Comparison of ENCODE assay signal across 31 cellular contexts in genomic region chr18:24540896-24541295, GRCh38.
"Had no signal": no experiment of that assay in that cellular context is flagged by ENCODE, and none has a peak within 500 bp of the region (broad histone marks: within the 10 kb centered on the region; RNA-seq: fewer than 3 reads in every experiment).

No MANE protein-coding gene starts in this region.

- H3K4me1 Mint-ChIP-seq: activated B cell treated with CpG ODN at 0.5 μM for 24 hours; activated naive CD4-positive, alpha-beta T cell treated with anti-CD3 and anti-CD28 coated beads, Interleukin-2, amount 10 ng/mL, durations not matched to agents 7 days and 5 days; activated naive CD8-positive, alpha-beta T cell treated with anti-CD3 and anti-CD28 coated beads, Interleukin-2, amount 10 ng/mL, durations not matched to agents 7 days and 5 days had no signal

- H3K36me3 ChIP-seq: colonic mucosa, gastrocnemius medialis, heart left ventricle had no signal

- H3K9me3 Mint-ChIP-seq: activated B cell treated with CpG ODN at 0.5 μM for 24 hours; activated CD8-positive, alpha-beta T cell treated with anti-CD3 and anti-CD28 coated beads for 36 hours; activated naive CD4-positive, alpha-beta T cell treated with anti-CD3 and anti-CD28 coated beads, Interleukin-2, amount 10 ng/mL, durations not matched to agents 7 days and 5 days; activated naive CD4-positive, alpha-beta T cell treated with anti-CD3 and anti-CD28 coated beads, Interleukin-2, amount 50 U/mL, for 72 hours; activated naive CD8-positive, alpha-beta T cell treated with anti-CD3 and anti-CD28 coated beads, Interleukin-2, amount 10 ng/mL, durations not matched to agents 7 days and 5 days; activated T-cell treated with anti-CD3 and anti-CD28 coated beads, Interleukin-2, amount 50 U/mL, for 4 hours; activated T-helper 2 cell treated with anti-CD3 and anti-CD28 coated beads, Interferon-gamma antibody, Interleukin-2, Interleukin-4, amounts not matched to agents 10 μg/mL and 5 μg/mL and 100 μg/mL, durations not matched to agents 14 hours and 24 hours and 36 hours; endodermal cell; T-helper 2 cell treated with Interferon-gamma antibody and Interleukin-4, amounts not matched to agents 5 μg/mL and 100 μg/mL, for 36 hours had no signal

- H3K4me1 ChIP-seq: body of pancreas, colonic mucosa, foreskin keratinocyte, gastrocnemius medialis, heart left ventricle had no signal

- H3K27ac Mint-ChIP-seq: activated B cell treated with CpG ODN at 0.5 μM for 24 hours; activated CD8-positive, alpha-beta T cell treated with anti-CD3 and anti-CD28 coated beads for 36 hours; activated naive CD4-positive, alpha-beta T cell treated with anti-CD3 and anti-CD28 coated beads, Interleukin-2, amount 10 ng/mL, durations not matched to agents 7 days and 5 days; activated naive CD4-positive, alpha-beta T cell treated with anti-CD3 and anti-CD28 coated beads, Interleukin-2, amount 50 U/mL, for 72 hours; activated naive CD8-positive, alpha-beta T cell treated with anti-CD3 and anti-CD28 coated beads, Interleukin-2, amount 10 ng/mL, durations not matched to agents 7 days and 5 days; activated T-helper 2 cell treated with anti-CD3 and anti-CD28 coated beads, Interferon-gamma antibody, Interleukin-2, Interleukin-4, amounts not matched to agents 10 μg/mL and 5 μg/mL and 100 μg/mL, durations not matched to agents 14 hours and 24 hours and 36 hours; endodermal cell; T-helper 17 cell; T-helper 2 cell treated with Interferon-gamma antibody and Interleukin-4, amounts not matched to agents 5 μg/mL and 100 μg/mL, for 36 hours had no signal

- H3K9me3 ChIP-seq: body of pancreas, colonic mucosa, gastrocnemius medialis, heart left ventricle had no signal

- H3K27me3 Mint-ChIP-seq: activated CD8-positive, alpha-beta T cell treated with anti-CD3 and anti-CD28 coated beads for 36 hours had no signal

- H3K4me3 ChIP-seq: body of pancreas, colonic mucosa, gastrocnemius medialis, heart left ventricle had no signal

- ATAC-seq: activated CD4-positive, CD25-positive, alpha-beta regulatory T cell treated with anti-CD3 and anti-CD28 coated beads, Interleukin-2, amount 50 U/mL, for 24 hours; activated CD8-positive, alpha-beta T cell treated with anti-CD3 and anti-CD28 coated beads for 36 hours; activated naive CD4-positive, alpha-beta T cell treated with anti-CD3 and anti-CD28 coated beads, Interleukin-2, amount 50 U/mL, for 72 hours; activated T-cell treated with anti-CD3 and anti-CD28 coated beads, Interleukin-2, amount 50 U/mL, for 4 hours; body of pancreas; esophagus mucosa; foreskin keratinocyte; gastrocnemius medialis; heart left ventricle; T-helper 17 cell had no signal

- H3K4me3 Mint-ChIP-seq: activated B cell treated with CpG ODN at 0.5 μM for 24 hours; activated CD8-positive, alpha-beta T cell treated with anti-CD3 and anti-CD28 coated beads for 36 hours; activated naive CD4-positive, alpha-beta T cell treated with anti-CD3 and anti-CD28 coated beads, Interleukin-2, amount 10 ng/mL, durations not matched to agents 7 days and 5 days; activated naive CD8-positive, alpha-beta T cell treated with anti-CD3 and anti-CD28 coated beads, Interleukin-2, amount 10 ng/mL, durations not matched to agents 7 days and 5 days; activated T-cell treated with anti-CD3 and anti-CD28 coated beads, Interleukin-2, amount 50 U/mL, for 4 hours; endodermal cell; T-helper 17 cell; T-helper 2 cell treated with Interferon-gamma antibody and Interleukin-4, amounts not matched to agents 5 μg/mL and 100 μg/mL, for 36 hours had no signal

- H3K36me3 Mint-ChIP-seq: activated naive CD4-positive, alpha-beta T cell treated with anti-CD3 and anti-CD28 coated beads, Interleukin-2, amount 10 ng/mL, durations not matched to agents 7 days and 5 days; activated naive CD4-positive, alpha-beta T cell treated with anti-CD3 and anti-CD28 coated beads, Interleukin-2, amount 50 U/mL, for 72 hours; activated naive CD8-positive, alpha-beta T cell treated with anti-CD3 and anti-CD28 coated beads, Interleukin-2, amount 10 ng/mL, durations not matched to agents 7 days and 5 days had no signal

- DNase-seq: activated B cell treated with CpG ODN at 0.5 μM for 24 hours; activated CD4-positive, alpha-beta T cell treated with anti-CD3 and anti-CD28 coated beads for 48 hours; activated CD4-positive, alpha-beta T cell treated with anti-CD3 and anti-CD28 coated beads, Interleukin-2, amount 50 U/mL, for 1 hour; activated CD4-positive, alpha-beta T cell treated with anti-CD3 and anti-CD28 coated beads, Interleukin-2, amount 50 U/mL, for 48 hours; activated CD8-positive, alpha-beta memory T cell treated with anti-CD3 and anti-CD28 coated beads for 24 hours; activated CD8-positive, alpha-beta T cell treated with anti-CD3 and anti-CD28 coated beads for 36 hours; activated effector memory CD4-positive, alpha-beta T cell treated with anti-CD3 and anti-CD28 coated beads, Interleukin-2, amount 50 U/mL, for 16 hours; activated naive CD4-positive, alpha-beta T cell; activated naive CD4-positive, alpha-beta T cell treated with anti-CD3 and anti-CD28 coated beads, Interleukin-2, amount 10 ng/mL, durations not matched to agents 7 days and 5 days; activated naive CD8-positive, alpha-beta T cell treated with anti-CD3 and anti-CD28 coated beads, Interleukin-2, amount 10 ng/mL, durations not matched to agents 7 days and 5 days; activated T-cell treated with anti-CD3 and anti-CD28 coated beads, Interleukin-2, amount 50 U/mL, for 4 hours; amniotic stem cell; aorta; body of pancreas; caudate nucleus; colonic mucosa; effector memory CD4-positive, alpha-beta T cell; endodermal cell; foreskin keratinocyte; gastrocnemius medialis; glutamatergic neuron; heart left ventricle; T-helper 1 cell; T-helper 17 cell; T1000; WERI-Rb-1 had no signal

- H3K27me3 ChIP-seq: body of pancreas, colonic mucosa, gastrocnemius medialis had no signal

- H3K27ac ChIP-seq: body of pancreas, colonic mucosa, foreskin keratinocyte, gastrocnemius medialis, heart left ventricle, WERI-Rb-1 had no signal
